Comparison of ENCODE assay signal across 1 cellular context in genomic region chr17:81512984-81513668, GRCh38.
A peak's percentile ranks its signal among the peaks of the same experiment; 100 is the strongest.
TF ChIP-seq lines count a peak whose summit lies in the region.

No MANE protein-coding gene starts in this region.

TF ChIP-seq in HepG2, 621 proteins besides CTCF, POLR2A, EP300 and RAD21 (continued from another document and continues in another):
- no peak for TF ChIP-seq RBM22 (optimal IDR thresholded peaks at IDR 0.05; ENCODE audit: low read length)
- no peak for TF ChIP-seq MAFG (CRISPR knock-in tag; IDR thresholded peaks at IDR 0.05)
- no peak for TF ChIP-seq ZKSCAN8 (CRISPR knock-in tag; IDR thresholded peaks at IDR 0.05; ENCODE audit: borderline replicate concordance)
- TF ChIP-seq ZBTB20 (CRISPR knock-in tag; IDR thresholded peaks at IDR 0.05; ENCODE audit: borderline replicate concordance, low read depth), result 0 out of 2 replicates have a peak, but pooled peaks have one; percentile 22
- TF ChIP-seq TBX2 (CRISPR knock-in tag; IDR thresholded peaks at IDR 0.05; ENCODE audit: borderline replicate concordance), result no peak; the same call in 1 of the 2 replicates
- no peak for TF ChIP-seq ZNF317 (CRISPR knock-in tag; IDR thresholded peaks at IDR 0.05)
- TF ChIP-seq KLF12 (CRISPR knock-in tag; IDR thresholded peaks at IDR 0.05; ENCODE audit: borderline replicate concordance), result no peak
- TF ChIP-seq ZNF639 (CRISPR knock-in tag; conservative IDR thresholded peaks at IDR 0.05), result 0 out of 2 replicates have a peak, but pooled peaks have one; percentile 1
- TF ChIP-seq KDM3A (CRISPR knock-in tag; IDR thresholded peaks at IDR 0.05; ENCODE audit: low read depth), result no peak
- no peak for TF ChIP-seq GPN1 (CRISPR knock-in tag; IDR thresholded peaks at IDR 0.05; ENCODE audit: borderline replicate concordance)
- TF ChIP-seq E2F1 (CRISPR knock-in tag; IDR thresholded peaks at IDR 0.05), result no peak
- TF ChIP-seq IKZF1 (IDR thresholded peaks at IDR 0.05), result no peak
- TF ChIP-seq PITX1 (CRISPR knock-in tag; IDR thresholded peaks at IDR 0.05), result no peak
- TF ChIP-seq ZNF770 (CRISPR knock-in tag; IDR thresholded peaks at IDR 0.05), result no peak
- peak; percentile 41 for TF ChIP-seq ZNF235 (CRISPR knock-in tag; IDR thresholded peaks at IDR 0.05; ENCODE audit: borderline replicate concordance)
- no peak for TF ChIP-seq MTA3 (CRISPR knock-in tag; IDR thresholded peaks at IDR 0.05)
- TF ChIP-seq ZNF782 (CRISPR knock-in tag; IDR thresholded peaks at IDR 0.05; ENCODE audit: borderline replicate concordance), result no peak
- TF ChIP-seq MED1 (CRISPR knock-in tag; IDR thresholded peaks at IDR 0.05), result no peak
- TF ChIP-seq XBP1 (CRISPR knock-in tag; IDR thresholded peaks at IDR 0.05), result no peak
- no peak for TF ChIP-seq ZNF333 (CRISPR knock-in tag; IDR thresholded peaks at IDR 0.05; ENCODE audit: borderline replicate concordance)
- no peak for TF ChIP-seq REL (CRISPR knock-in tag; conservative IDR thresholded peaks at IDR 0.05)
- no peak for TF ChIP-seq TOE1 (CRISPR knock-in tag; IDR thresholded peaks at IDR 0.05)
- peak; percentile 59; the same call in 1 of the 2 replicates for TF ChIP-seq ZNF784 (CRISPR knock-in tag; IDR thresholded peaks at IDR 0.05; ENCODE audit: borderline replicate concordance)
- 0 out of 2 replicates have a peak, but pooled peaks have one; percentile 10 for TF ChIP-seq KLF15 (CRISPR knock-in tag; IDR thresholded peaks at IDR 0.05; ENCODE audit: borderline replicate concordance)
- 0 out of 2 replicates have a peak, but pooled peaks have one; percentile 36 for TF ChIP-seq SETDB1 (CRISPR knock-in tag; IDR thresholded peaks at IDR 0.05; ENCODE audit: borderline replicate concordance)
- no peak; the same call in 1 of the 2 replicates for TF ChIP-seq FOSL2 (CRISPR knock-in tag; IDR thresholded peaks at IDR 0.05)
- TF ChIP-seq NCOA5 (CRISPR knock-in tag; IDR thresholded peaks at IDR 0.05), result no peak
- TF ChIP-seq KIAA2018 (CRISPR knock-in tag; IDR thresholded peaks at IDR 0.05; ENCODE audit: borderline replicate concordance), result no peak
- TF ChIP-seq ZNF230 (CRISPR knock-in tag; IDR thresholded peaks at IDR 0.05), result no peak; the same call in 1 of the 2 replicates
- TF ChIP-seq ATF4 (CRISPR knock-in tag; IDR thresholded peaks at IDR 0.05), result no peak
- TF ChIP-seq ARID3A (IDR thresholded peaks at IDR 0.05; ENCODE audit: low read depth, low read length), result no peak
- TF ChIP-seq ZNF773 (CRISPR knock-in tag; IDR thresholded peaks at IDR 0.05; ENCODE audit: borderline replicate concordance), result 0 out of 2 replicates have a peak, but pooled peaks have one; percentile 40
- 0 out of 2 replicates have a peak, but pooled peaks have one; percentile 8 for TF ChIP-seq ZNF44 (CRISPR knock-in tag; IDR thresholded peaks at IDR 0.05)
- TF ChIP-seq ZNF619 (CRISPR knock-in tag; IDR thresholded peaks at IDR 0.05), result 0 out of 2 replicates have a peak, but pooled peaks have one; percentile 45
- TF ChIP-seq AGO2 (optimal IDR thresholded peaks at IDR 0.05; ENCODE audit: low read depth, low read length), result no peak
- TF ChIP-seq RARA (CRISPR knock-in tag; IDR thresholded peaks at IDR 0.05), result no peak
- no peak for TF ChIP-seq MAF1 (CRISPR knock-in tag; IDR thresholded peaks at IDR 0.05; ENCODE audit: borderline replicate concordance)
- TF ChIP-seq CREM (IDR thresholded peaks at IDR 0.05), result no peak
- TF ChIP-seq CREM (CRISPR knock-in tag; IDR thresholded peaks at IDR 0.05), result no peak
- TF ChIP-seq ZXDC (CRISPR knock-in tag; IDR thresholded peaks at IDR 0.05), result no peak
- TF ChIP-seq SRSF1 (optimal IDR thresholded peaks at IDR 0.05; ENCODE audit: low read depth, low read length), result peak; percentile 30
- TF ChIP-seq TFE3 (CRISPR knock-in tag; IDR thresholded peaks at IDR 0.05), result no peak
- TF ChIP-seq ZNF558 (CRISPR knock-in tag; IDR thresholded peaks at IDR 0.05; ENCODE audit: borderline replicate concordance), result peak; percentile 21; the same call in 1 of the 2 replicates
